15 cellular contexts compared by ENCODE assay signal in the genomic region with DNA sequence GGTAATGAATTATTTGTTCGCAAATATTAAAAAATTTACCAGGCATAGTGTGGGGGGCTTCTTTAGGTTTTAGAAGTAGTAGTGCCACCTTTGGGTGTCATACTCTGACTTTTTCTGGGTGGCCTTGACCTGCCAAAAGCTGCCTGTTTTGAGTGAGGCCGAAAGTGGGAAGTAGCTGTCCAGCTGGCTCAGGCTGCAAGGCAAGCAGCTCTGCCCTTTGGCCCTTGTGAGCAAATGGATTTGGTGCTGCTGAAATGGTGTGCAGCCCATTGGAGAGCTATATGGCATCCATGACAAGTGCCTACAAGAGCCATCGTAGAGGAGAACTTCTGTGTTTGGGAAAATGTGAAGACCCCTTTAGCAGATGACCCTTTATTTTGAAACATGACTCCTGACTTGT.
"Had no signal": no experiment of that assay in that cellular context is flagged by ENCODE, and none has a peak within 500 bp of the region (broad histone marks: within the 10 kb centered on the region; RNA-seq: fewer than 3 reads in every experiment).

No MANE protein-coding gene starts in this region.

- H3K27ac ChIP-seq: dorsolateral prefrontal cortex, lower lobe of right lung, prostate gland, stomach, thyroid gland had no signal

- H3K36me3 ChIP-seq: lower lobe of right lung, prostate gland, stomach, thyroid gland had no signal

- H3K9me3 ChIP-seq: lower lobe of right lung, prostate gland, stomach, thyroid gland had no signal

- DNase-seq: dorsolateral prefrontal cortex; effector CD4-positive, alpha-beta T cell; lower lobe of right lung; naive thymus-derived CD8-positive, alpha-beta T cell; nephron progenitor cell; nucleus accumbens; stimulated activated CD4-positive, alpha-beta T cell treated with anti-CD3 and anti-CD28 coated beads, Interleukin-2, amount 100 ng/mL, for 24 hours; stimulated activated CD4-positive, alpha-beta T cell treated with anti-CD3 and anti-CD28 coated beads, Interleukin-4, amount 100 ng/mL, for 24 hours; stimulated activated naive CD4-positive, alpha-beta T cell treated with Interleukin-2 at 50 U/mL for 16 hours; stomach; thyroid gland had no signal

- H3K27me3 ChIP-seq: dorsolateral prefrontal cortex, stomach, thyroid gland had no signal

- H3K4me1 ChIP-seq: lower lobe of right lung, prostate gland, thyroid gland had no signal

- H3K4me3 ChIP-seq: dorsolateral prefrontal cortex, lower lobe of right lung, prostate gland, smooth muscle cell, stomach, thyroid gland had no signal

- ATAC-seq: lower lobe of right lung; naive thymus-derived CD8-positive, alpha-beta T cell; sciatic nerve; stimulated activated effector memory CD8-positive, alpha-beta T cell treated with anti-CD3 and anti-CD28 coated beads, Interleukin-12 subunit alpha, Interleukin-12 subunit beta, amount 100 ng/mL, for 72 hours had no signal
